Comparison of ENCODE assay signal across 19 cellular contexts in the genomic region with DNA sequence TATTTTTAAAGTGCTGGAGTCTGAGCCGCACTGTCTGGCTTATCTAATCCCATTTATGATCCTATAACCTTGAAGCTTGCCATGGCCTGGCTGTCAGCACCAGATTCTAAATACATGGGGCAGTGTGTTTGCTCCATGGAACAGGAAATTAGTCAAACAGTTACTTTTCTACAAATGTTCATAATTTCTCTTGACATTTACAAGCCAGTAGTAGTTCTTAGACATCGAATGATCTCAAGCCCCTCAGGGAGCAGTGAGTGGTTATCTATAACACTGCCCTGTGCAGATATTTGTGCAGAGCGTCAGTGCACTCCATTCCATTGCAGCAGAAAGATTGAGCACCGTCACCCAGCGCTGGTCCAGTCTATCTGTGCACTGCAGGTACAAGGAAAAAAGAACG.
A peak's percentile ranks its signal among the peaks of the same experiment; 100 is the strongest.
DNase-seq lines count a peak whose midpoint lies in the region; ATAC-seq, FAIRE-seq and TF ChIP-seq lines count a peak whose summit lies in the region.
"Had no signal": no experiment of that assay in that cellular context is flagged by ENCODE, and none has a peak within 500 bp of the region (broad histone marks: within the 10 kb centered on the region; RNA-seq: fewer than 3 reads in every experiment).

No MANE protein-coding gene starts in this region.

- no peak overlapping the region for H3K4me2 ChIP-seq in K562 (ENCODE audit: insufficient read depth, low read length)

- POLR2A ChIA-PET in K562 (lab: Yijun Ruan, JAX) = interaction anchor here (1.1 to 1.6 kb wide), 2 partner anchors 12 to 43 kb away, joined by 3 to 4 read pairs; no protein-coding TSS in a partner anchor

- TF ChIP-seq CTCF in K562 (IDR thresholded peaks at IDR 0.05 in 2 of 3, conservative IDR thresholded peaks at IDR 0.05 in 1 of 3; ENCODE audit: insufficient read depth in 2 of 3, low read depth in 1 of 3, low read length in 3 of 3) (no peak), progenitor cell of endocrine pancreas (IDR thresholded peaks at IDR 0.05; ENCODE audit: unreplicated experiment) (no peak)

- H3K36me3 ChIP-seq in K562 (ENCODE audit: control insufficient read depth, insufficient read depth, low read length) (no peaks in the 10 kb centered on the region), subcutaneous abdominal adipose tissue (ENCODE audit: control insufficient read depth in 5 of 5, insufficient read depth in 5 of 5, low read length in 5 of 5) (no peaks in the 10 kb centered on the region)
- H3K36me3 ChIP-seq: WERI-Rb-1 had no signal

- H3K4me1 Mint-ChIP-seq in progenitor cell of endocrine pancreas (ENCODE audit: low read depth) = peaks cover 44% of the 10 kb centered on the region
- H3K4me1 Mint-ChIP-seq: activated naive CD4-positive, alpha-beta T cell treated with anti-CD3 and anti-CD28 coated beads, Interleukin-2, amount 50 U/mL, for 24 hours; B cell had no signal

- no peaks in the 10 kb centered on the region for H3K9me1 ChIP-seq in K562 (ENCODE audit: control insufficient read depth, insufficient read depth, low read length)

- ATAC-seq in K562 (peak; percentile 78), left colon (peak; percentile 35)
- ATAC-seq: activated CD8-positive, alpha-beta T cell treated with anti-CD3 and anti-CD28 coated beads for 36 hours; activated T-cell treated with anti-CD3 and anti-CD28 coated beads, Interleukin-2, amount 50 U/mL, for 4 hours had no signal

- no peak overlapping the region for H3K27ac Mint-ChIP-seq in progenitor cell of endocrine pancreas
- H3K27ac Mint-ChIP-seq: activated CD8-positive, alpha-beta T cell treated with anti-CD3 and anti-CD28 coated beads for 36 hours; activated naive CD4-positive, alpha-beta T cell treated with anti-CD3 and anti-CD28 coated beads, Interleukin-2, amount 50 U/mL, for 24 hours; B cell had no signal

- no peak for TF ChIP-seq POLR2A in K562 (conservative IDR thresholded peaks at IDR 0.05)

- H3K27me3 ChIP-seq in K562 (ENCODE audit: control insufficient read depth in 2 of 2, insufficient read depth in 2 of 2, low read length in 2 of 2) (no peaks in the 10 kb centered on the region), subcutaneous abdominal adipose tissue (ENCODE audit: control insufficient read depth in 5 of 5, insufficient read depth in 4 of 5, low read length in 5 of 5) (no peaks in the 10 kb centered on the region)
- H3K27me3 ChIP-seq: body of pancreas had no signal

- CTCF ChIA-PET in K562 (lab: Yijun Ruan, JAX; ENCODE audit: low intra/inter-chr PET ratio) = no interaction called here

- H2AFZ ChIP-seq in K562 (ENCODE audit: low read depth, low read length) = no peak overlapping the region

- TF ChIP-seq EP300 in K562 (IDR thresholded peaks at IDR 0.05; ENCODE audit: low read length) = peak; percentile 12; the same call in 1 of the 2 replicates

- H3K27me3 Mint-ChIP-seq in progenitor cell of endocrine pancreas = no peaks in the 10 kb centered on the region

- no peaks in the 10 kb centered on the region for H4K20me1 ChIP-seq in K562 (replicated peaks; ENCODE audit: control insufficient read depth, insufficient read depth, low read length)

- H3K4me1 ChIP-seq in K562 (replicated peaks in 1 of 2; ENCODE audit: control insufficient read depth in 2 of 2, insufficient read depth in 2 of 2, low read length in 2 of 2) (peaks cover 6 to 8% of the 10 kb centered on the region in 2 experiments; a peak in 2 of 5 replicates), subcutaneous abdominal adipose tissue (ENCODE audit: control insufficient read depth in 5 of 5, insufficient read depth in 5 of 5, low read length in 5 of 5) (peaks cover 10 to 22% (median 19%) of the 10 kb centered on the region in 5 donors)

- H3K9me3 ChIP-seq in K562 (replicated peaks; ENCODE audit: control insufficient read depth, insufficient read depth, low read depth, low read length) = no peaks in the 10 kb centered on the region
- H3K9me3 ChIP-seq in subcutaneous abdominal adipose tissue (ENCODE audit: control insufficient read depth in 5 of 5, low read length in 5 of 5) = no peaks in the 10 kb centered on the region
- H3K9me3 ChIP-seq: body of pancreas had no signal

- peak; percentile 78 for FAIRE-seq in K562 (lab: Jason Lieb, UNC)
- FAIRE-seq: H1 had no signal

- BruUV-seq in K562 (replicated peaks; lab: Mats Ljungman, UMichigan) = no TSS peak

- H3K9ac ChIP-seq in K562 (ENCODE audit: insufficient read depth in 1 of 2, low read depth in 2 of 2, low read length in 2 of 2) = no peak overlapping the region
- H3K9ac ChIP-seq in subcutaneous abdominal adipose tissue (ENCODE audit: low read length in 5 of 5) = no peak overlapping the region

- H3K79me2 ChIP-seq in K562 (ENCODE audit: control insufficient read depth, insufficient read depth, low read length) = no peaks in the 10 kb centered on the region

- in situ Hi-C loops in K562 (cut with MboI) = loop anchor here (10.0 kb wide), 1 partner anchor 433 kb away; no protein-coding TSS in a partner anchor

- intact Hi-C loops in K562 (cut with micrococcal nuclease) = no loop called here
- intact Hi-C loops in left colon (cut with DNase I, micrococcal nuclease) = no loop called here

- 4% methylated on average over 6 of the region's 6 CpGs for WGBS in K562 (ENCODE audit: insufficient coverage, low coverage, missing lambda C conversion rate)

- DNase-seq in NCI-H82 (lab: John Stamatoyannopoulos, UW) = peak; percentile 68
- DNase-seq in K562 (ENCODE audit: extremely low read depth in 1 of 4, low spot score in 3 of 4) = peak in 1 of 4 experiments; percentile 61
- no peak for DNase-seq in left colon
- no peak for DNase-seq in progenitor cell of endocrine pancreas (ENCODE audit: low spot score, unreplicated experiment)
- DNase-seq in SIG-M5 (lab: John Stamatoyannopoulos, UW) = no peak
- DNase-seq in NCI-H748 (lab: John Stamatoyannopoulos, UW; ENCODE audit: unreplicated experiment) = no peak
- DNase-seq: activated CD8-positive, alpha-beta T cell treated with anti-CD3 and anti-CD28 coated beads for 36 hours; activated T-cell treated with anti-CD3 and anti-CD28 coated beads, Interleukin-2, amount 50 U/mL, for 4 hours; Calu3; KBM-7; NCI-H2081 treated with DMSO at 0.1 percent for 48 hours; NCI-H524 treated with DMSO at 0.1 percent for 48 hours; stimulated activated CD4-positive, alpha-beta T cell treated with anti-CD3 and anti-CD28 coated beads, Interleukin-4, amount 100 ng/mL, for 1 hour; WERI-Rb-1 had no signal

- peaks cover 3% of the 10 kb centered on the region for H3K9me3 Mint-ChIP-seq in progenitor cell of endocrine pancreas (ENCODE audit: low read depth)
- H3K9me3 Mint-ChIP-seq: activated CD8-positive, alpha-beta T cell treated with anti-CD3 and anti-CD28 coated beads for 36 hours; activated naive CD4-positive, alpha-beta T cell treated with anti-CD3 and anti-CD28 coated beads, Interleukin-2, amount 50 U/mL, for 24 hours had no signal

- no peak for TF ChIP-seq RAD21 in K562 (CRISPR knock-in tag; conservative IDR thresholded peaks at IDR 0.05 in 1 of 2, IDR thresholded peaks at IDR 0.05 in 1 of 2)

- no peak overlapping the region for H3K27ac ChIP-seq in K562 (ENCODE audit: extremely low read depth, low read depth, low read length)
- H3K27ac ChIP-seq in subcutaneous abdominal adipose tissue (ENCODE audit: low read depth, low read length) = no peak overlapping the region
- H3K27ac ChIP-seq: WERI-Rb-1 had no signal

- no peak overlapping the region for H3K4me3 Mint-ChIP-seq in progenitor cell of endocrine pancreas (ENCODE audit: low read depth)
- H3K4me3 Mint-ChIP-seq: activated CD8-positive, alpha-beta T cell treated with anti-CD3 and anti-CD28 coated beads for 36 hours; activated naive CD4-positive, alpha-beta T cell treated with anti-CD3 and anti-CD28 coated beads, Interleukin-2, amount 50 U/mL, for 24 hours; activated T-cell treated with anti-CD3 and anti-CD28 coated beads, Interleukin-2, amount 50 U/mL, for 4 hours; B cell had no signal

- no peaks in the 10 kb centered on the region for H3K36me3 Mint-ChIP-seq in progenitor cell of endocrine pancreas (ENCODE audit: insufficient read depth)

- H3K4me3 ChIP-seq in K562 (no peak overlapping the region), subcutaneous abdominal adipose tissue (ENCODE audit: low read depth in 1 of 5, low read length in 5 of 5) (peak overlapping the region in 4 of 5 donors; percentile 7 to 11 (median 11))
- H3K4me3 ChIP-seq: body of pancreas had no signal

TF ChIP-seq in K562, 482 proteins besides CTCF, POLR2A, EP300 and RAD21 (continues in another document):
- TF ChIP-seq DPF2 (IDR thresholded peaks at IDR 0.05) (peak; percentile 61), PHB (CRISPR knock-in tag; IDR thresholded peaks at IDR 0.05) (no peak), MCM3 (IDR thresholded peaks at IDR 0.05) (no peak), CBFA2T2 (conservative IDR thresholded peaks at IDR 0.05) (peak; percentile 62), NCOR1 (IDR thresholded peaks at IDR 0.05) (peak; percentile 28; the same call in 1 of the 2 replicates), CBFA2T3 (IDR thresholded peaks at IDR 0.05) (peak; percentile 80), CBX8 (IDR thresholded peaks at IDR 0.05; ENCODE audit: borderline replicate concordance, extremely low read depth, low read depth, low read length, poor library complexity, severe bottlenecking) (no peak), ARID1B (IDR thresholded peaks at IDR 0.05) (peak; percentile 61), TAL1 (IDR thresholded peaks at IDR 0.05) (peak; percentile 59; the same call in 1 of the 2 replicates), SMARCA4 (IDR thresholded peaks at IDR 0.05) (peak; percentile 23; the same call in 1 of the 2 replicates), TEAD4 (IDR thresholded peaks at IDR 0.05; ENCODE audit: low read length) (peak; percentile 59; the same call in 1 of the 2 replicates), TEAD4 (CRISPR knock-in tag; IDR thresholded peaks at IDR 0.05; ENCODE audit: borderline replicate concordance) (no peak), TCF3 (CRISPR knock-in tag; IDR thresholded peaks at IDR 0.05) (peak; percentile 49)
- TF ChIP-seq, protein P1, sequence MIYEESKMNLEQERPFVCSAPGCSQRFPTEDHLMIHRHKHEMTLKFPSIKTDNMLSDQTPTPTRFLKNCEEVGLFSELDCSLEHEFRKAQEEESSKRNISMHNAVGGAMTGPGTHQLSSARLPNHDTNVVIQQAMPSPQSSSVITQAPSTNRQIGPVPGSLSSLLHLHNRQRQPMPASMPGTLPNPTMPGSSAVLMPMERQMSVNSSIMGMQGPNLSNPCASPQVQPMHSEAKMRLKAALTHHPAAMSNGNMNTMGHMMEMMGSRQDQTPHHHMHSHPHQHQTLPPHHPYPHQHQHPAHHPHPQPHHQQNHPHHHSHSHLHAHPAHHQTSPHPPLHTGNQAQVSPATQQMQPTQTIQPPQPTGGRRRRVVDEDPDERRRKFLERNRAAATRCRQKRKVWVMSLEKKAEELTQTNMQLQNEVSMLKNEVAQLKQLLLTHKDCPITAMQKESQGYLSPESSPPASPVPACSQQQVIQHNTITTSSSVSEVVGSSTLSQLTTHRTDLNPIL (CRISPR knock-in tag; IDR thresholded peaks at IDR 0.05) = no peak
